In the genomic region with DNA sequence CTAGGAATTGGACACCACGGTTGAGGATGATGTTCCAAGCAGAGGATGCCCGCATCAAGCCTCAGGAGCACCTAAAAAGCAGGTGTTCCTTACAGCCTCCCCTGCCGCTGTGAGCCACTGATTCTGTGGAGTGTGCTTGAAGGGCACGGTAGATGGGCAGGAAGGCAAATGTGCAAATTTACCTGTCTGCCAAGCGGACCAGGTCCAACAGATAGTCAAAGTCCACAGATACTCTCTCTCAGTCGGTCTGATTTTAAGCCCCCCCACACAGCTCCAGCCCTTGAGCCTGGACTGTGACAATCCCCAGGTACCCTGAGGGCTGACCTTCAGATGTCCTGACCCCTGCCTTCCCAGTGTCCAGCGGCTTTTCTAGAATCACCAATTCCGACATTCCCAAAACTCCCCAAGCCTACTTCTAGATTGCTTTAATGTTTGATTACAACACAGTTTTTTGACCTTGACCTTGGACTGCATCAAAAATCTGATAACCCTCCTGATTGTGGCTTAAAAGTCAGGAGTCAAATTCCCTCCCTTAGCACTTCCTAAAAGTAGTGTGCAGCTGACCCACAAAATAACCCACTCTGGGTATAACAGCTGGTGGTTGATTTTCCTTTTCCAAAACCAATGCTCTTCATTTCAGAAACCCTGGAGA, we compare ENCODE assay signal across 1 cellular context.
TF ChIP-seq lines count a peak whose summit lies in the region.

No MANE protein-coding gene starts in this region.

TF ChIP-seq in HepG2, 621 proteins besides CTCF, POLR2A, EP300 and RAD21 (continued from another document):
- TF ChIP-seq, protein P1, sequence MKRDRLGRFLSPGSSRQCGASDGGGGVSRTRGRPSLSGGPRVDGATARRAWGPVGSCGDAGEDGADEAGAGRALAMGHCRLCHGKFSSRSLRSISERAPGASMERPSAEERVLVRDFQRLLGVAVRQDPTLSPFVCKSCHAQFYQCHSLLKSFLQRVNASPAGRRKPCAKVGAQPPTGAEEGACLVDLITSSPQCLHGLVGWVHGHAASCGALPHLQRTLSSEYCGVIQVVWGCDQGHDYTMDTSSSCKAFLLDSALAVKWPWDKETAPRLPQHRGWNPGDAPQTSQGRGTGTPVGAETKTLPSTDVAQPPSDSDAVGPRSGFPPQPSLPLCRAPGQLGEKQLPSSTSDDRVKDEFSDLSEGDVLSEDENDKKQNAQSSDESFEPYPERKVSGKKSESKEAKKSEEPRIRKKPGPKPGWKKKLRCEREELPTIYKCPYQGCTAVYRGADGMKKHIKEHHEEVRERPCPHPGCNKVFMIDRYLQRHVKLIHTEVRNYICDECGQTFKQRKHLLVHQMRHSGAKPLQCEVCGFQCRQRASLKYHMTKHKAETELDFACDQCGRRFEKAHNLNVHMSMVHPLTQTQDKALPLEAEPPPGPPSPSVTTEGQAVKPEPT (CRISPR knock-in tag; IDR thresholded peaks at IDR 0.05; ENCODE audit: low read depth): no peak
